8 cellular contexts compared by ENCODE assay signal in genomic region chr2:135984199-135985017, GRCh38. TPM values are rescaled to one million over a fixed set of nuclear protein-coding genes. Genes with fewer than 3 reads are reported as not detected.
DNase-seq lines count a peak whose midpoint lies in the region; ATAC-seq, FAIRE-seq and TF ChIP-seq lines count a peak whose summit lies in the region.

No MANE protein-coding gene starts in this region.

- peaks cover 54% of the 10 kb centered on the region for H3K36me3 Mint-ChIP-seq in activated CD8-positive, alpha-beta T cell treated with anti-CD3 and anti-CD28 coated beads, Interleukin-2, amount 10 ng/mL, durations not matched to agents 7 days and 5 days (ENCODE audit: low read depth)

- peaks cover 19% of the 10 kb centered on the region for H3K4me1 ChIP-seq in A673 (ENCODE audit: insufficient read depth, low read length, poor library complexity, severe bottlenecking)
- H3K4me1 ChIP-seq in thoracic aorta (ENCODE audit: control insufficient read depth in 1 of 2, low read depth in 2 of 2) = peaks cover 9 to 12% of the 10 kb centered on the region in 2 donors

- H3K9me3 Mint-ChIP-seq in activated CD8-positive, alpha-beta T cell treated with anti-CD3 and anti-CD28 coated beads, Interleukin-2, amount 10 ng/mL, durations not matched to agents 7 days and 5 days (ENCODE audit: insufficient read depth) = no peaks in the 10 kb centered on the region

- peaks cover 62% of the 10 kb centered on the region for H3K4me1 Mint-ChIP-seq in activated CD8-positive, alpha-beta T cell treated with anti-CD3 and anti-CD28 coated beads, Interleukin-2, amount 10 ng/mL, durations not matched to agents 7 days and 5 days (ENCODE audit: low read depth)

- H3K36me3 ChIP-seq in A673 (ENCODE audit: insufficient read depth, low read length, poor library complexity, severe bottlenecking) = peaks cover 8% of the 10 kb centered on the region
- no peaks in the 10 kb centered on the region for H3K36me3 ChIP-seq in thoracic aorta

- CTCF ChIA-PET in A673 (lab: Charles Lee) = no interaction called here
- CTCF ChIA-PET in activated CD8-positive, alpha-beta T cell treated with anti-CD3 and anti-CD28 coated beads, Interleukin-2, amount 10 ng/mL, durations not matched to agents 7 days and 5 days (lab: Charles Lee) = interaction anchor here (0.9 to 2.1 kb wide), 8 partner anchors 9 to 400 kb away, joined by 3 to 10 read pairs (median 4); no protein-coding TSS in a partner anchor

- H3K4me3 ChIP-seq in A673 (ENCODE audit: low read depth, low read length, poor library complexity, severe bottlenecking) (peak overlapping the region; percentile 92), thoracic aorta (peak overlapping the region; percentile 82)

- TSS peak; percentile 57 for BruUV-seq in A673 (replicated peaks; lab: Mats Ljungman, UMichigan)

- ATAC-seq in GM18909 (IDR thresholded peaks at IDR 0.05; ENCODE audit: poor library complexity, unreplicated experiment) = peak; percentile 40
- peak; percentile 39 for ATAC-seq in HG03175 (IDR thresholded peaks at IDR 0.05; ENCODE audit: unreplicated experiment)
- no peak for ATAC-seq in activated CD8-positive, alpha-beta T cell treated with anti-CD3 and anti-CD28 coated beads, Interleukin-2, amount 10 ng/mL, durations not matched to agents 7 days and 5 days
- no peak for ATAC-seq in thoracic aorta (ENCODE audit: insufficient number of reproducible peaks, low FRiP score, low read depth)

- H3K9me3 ChIP-seq in A673 (ENCODE audit: low read depth, low read length, poor library complexity, severe bottlenecking) (no peaks in the 10 kb centered on the region), thoracic aorta (no peaks in the 10 kb centered on the region)

- no peak for DNase-seq in A673 (ENCODE audit: low spot score)
- DNase-seq in activated CD8-positive, alpha-beta T cell treated with anti-CD3 and anti-CD28 coated beads, Interleukin-2, amount 10 ng/mL, durations not matched to agents 7 days and 5 days = no peak
- no peak for DNase-seq in thoracic aorta (ENCODE audit: low spot score)
- DNase-seq in NCI-H1694 treated with DMSO at 0.1 percent for 48 hours (lab: John Stamatoyannopoulos, UW) = no peak
- DNase-seq in GM12892 (ENCODE audit: insufficient read length) = no peak

- no peaks in the 10 kb centered on the region for H3K27me3 ChIP-seq in A673 (replicated peaks; ENCODE audit: insufficient read depth, low read depth, low read length, poor library complexity)
- H3K27me3 ChIP-seq in thoracic aorta (replicated peaks; ENCODE audit: insufficient read depth) = no peaks in the 10 kb centered on the region

- no peak for TF ChIP-seq CTCF in A673 (conservative IDR thresholded peaks at IDR 0.05; ENCODE audit: low read depth, low read length)
- TF ChIP-seq CTCF in thoracic aorta (IDR thresholded peaks at IDR 0.05) = no peak

- H3K27ac ChIP-seq in A673 (ENCODE audit: low read depth, low read length, poor library complexity, severe bottlenecking) (peak overlapping the region; percentile 98), thoracic aorta (peak overlapping the region; percentile 89 to 95)

- POLR2A ChIA-PET in A673 (lab: Charles Lee; ENCODE audit: low non-redundant PET) = no interaction called here
- POLR2A ChIA-PET in activated CD8-positive, alpha-beta T cell treated with anti-CD3 and anti-CD28 coated beads, Interleukin-2, amount 10 ng/mL, durations not matched to agents 7 days and 5 days (lab: Charles Lee) = interaction anchor here (0.6 to 2.7 kb wide), 12 partner anchors 9 to 343 kb away, joined by 3 to 18 read pairs (median 4); no protein-coding TSS in a partner anchor

- FAIRE-seq in islet of Langerhans (lab: Jason Lieb, UNC) (peak; percentile 92), GM12892 (lab: Jason Lieb, UNC) (no peak)

- intact Hi-C loops in A673 (cut with micrococcal nuclease; ENCODE audit: unreplicated experiment) = no loop called here

- TF ChIP-seq POLR2A in GM12892 (IDR thresholded peaks at IDR 0.05; ENCODE audit: low read depth, low read length) = no peak

- H3K4me3 Mint-ChIP-seq in activated CD8-positive, alpha-beta T cell treated with anti-CD3 and anti-CD28 coated beads, Interleukin-2, amount 10 ng/mL, durations not matched to agents 7 days and 5 days = peak overlapping the region; percentile 89

- peak overlapping the region; percentile 98 for H3K27ac Mint-ChIP-seq in activated CD8-positive, alpha-beta T cell treated with anti-CD3 and anti-CD28 coated beads, Interleukin-2, amount 10 ng/mL, durations not matched to agents 7 days and 5 days

- no peaks in the 10 kb centered on the region for H3K27me3 Mint-ChIP-seq in activated CD8-positive, alpha-beta T cell treated with anti-CD3 and anti-CD28 coated beads, Interleukin-2, amount 10 ng/mL, durations not matched to agents 7 days and 5 days (ENCODE audit: low read depth)

RNA-seq across cellular contexts. Expression of gene DARS1, which starts 1.0 kb away (rescaled TPM):
- total RNA-seq in A673 (2021) (61.0 and 63.6 TPM in 2 replicates), thoracic aorta (10 to 100 TPM; 42.8 to 67.9 TPM)
- 100 to 1,000 TPM; 139 to 148 TPM for total RNA-seq in activated CD8-positive, alpha-beta T cell treated with anti-CD3 and anti-CD28 coated beads, Interleukin-2, amount 10 ng/mL, durations not matched to agents 7 days and 5 days
- 196 TPM for polyA plus RNA-seq in GM12892 (2012; ENCODE audit: missing spikeins)

Comparison
In these comparisons a context has a peak if more than half of its experiments do, and no peak if none do; other contexts are left out.
1. ATAC-seq: peak in GM18909 (single experiment) and HG03175 (single experiment); none in activated CD8-positive, alpha-beta T cell treated with anti-CD3 and anti-CD28 coated beads, Interleukin-2, amount 10 ng/mL, durations not matched to agents 7 days and 5 days (single experiment) and thoracic aorta (single experiment).